34 cellular contexts compared by ENCODE assay signal in genomic region chr4:171717231-171717720, GRCh38.
"Had no signal": no experiment of that assay in that cellular context is flagged by ENCODE, and none has a peak within 500 bp of the region (broad histone marks: within the 10 kb centered on the region; RNA-seq: fewer than 3 reads in every experiment).

No MANE protein-coding gene starts in this region.

- DNase-seq: Karpas-422, Kasumi-1, KG1, MG63, MM.1S, MV-4-11, NCI-H1048, NCI-H1092, NCI-H1092 treated with DMSO at 0.1 percent for 48 hours, NCI-H1105, NCI-H1105 treated with DMSO at 0.1 percent for 48 hours, NCI-H1417 treated with DMSO at 0.1 percent for 48 hours, NCI-H1436, NCI-H1436 treated with DMSO at 0.1 percent for 48 hours, NCI-H146, NCI-H1694, NCI-H1694 treated with DMSO at 0.1 percent for 48 hours, NCI-H187, NCI-H187 treated with DMSO at 0.1 percent for 48 hours, NCI-H1930, NCI-H2029, NCI-H2029 treated with DMSO at 0.1 percent for 48 hours, NCI-H2081, NCI-H2081 treated with DMSO at 0.1 percent for 48 hours, NCI-H2171, NCI-H2171 treated with DMSO at 0.1 percent for 48 hours, NCI-H2227 treated with DMSO at 0.1 percent for 48 hours, NCI-H226, NCI-H345, NCI-H446, NCI-H446 treated with DMSO at 0.1 percent for 48 hours, NCI-H510A, NCI-H510A treated with DMSO at 0.1 percent for 48 hours had no signal

- H3K27ac ChIP-seq: KMS-11 had no signal

- H3K27me3 ChIP-seq: MG63 had no signal

- H3K4me2 ChIP-seq: KMS-11 had no signal

- H3K4me3 ChIP-seq: MG63 had no signal

- H3K9ac ChIP-seq: KMS-11 had no signal

- H3K36me3 ChIP-seq: MG63 had no signal

- H3K9me3 ChIP-seq: MG63 had no signal
